9 cellular contexts compared by ENCODE assay signal in genomic region chr1:70504176-70504820, GRCh38.
A peak's percentile ranks its signal among the peaks of the same experiment; 100 is the strongest.
DNase-seq lines count a peak whose midpoint lies in the region; ATAC-seq and TF ChIP-seq lines count a peak whose summit lies in the region.
"Had no signal": no experiment of that assay in that cellular context is flagged by ENCODE, and none has a peak within 500 bp of the region (broad histone marks: within the 10 kb centered on the region; RNA-seq: fewer than 3 reads in every experiment).

No MANE protein-coding gene starts in this region.

- H3K9me2 ChIP-seq in PC-3 (replicated peaks; ENCODE audit: low read length): no peaks in the 10 kb centered on the region

- H3K4me1 Mint-ChIP-seq in activated CD8-positive, alpha-beta T cell treated with anti-CD3 and anti-CD28 coated beads for 36 hours (ENCODE audit: low read depth): no peaks in the 10 kb centered on the region
- H3K4me1 Mint-ChIP-seq in activated CD8-positive, alpha-beta T cell treated with anti-CD3 and anti-CD28 coated beads, Interleukin-2, amount 10 ng/mL, durations not matched to agents 7 days and 5 days (ENCODE audit: low read depth): no peaks in the 10 kb centered on the region
- H3K4me1 Mint-ChIP-seq in stimulated activated effector memory CD8-positive, alpha-beta T cell treated with anti-CD3 and anti-CD28 coated beads, Interleukin-12 subunit alpha, Interleukin-12 subunit beta, amount 100 ng/mL, for 72 hours: peaks cover 6% of the 10 kb centered on the region
- no peaks in the 10 kb centered on the region for H3K4me1 Mint-ChIP-seq in neural progenitor cell

- no peaks in the 10 kb centered on the region for H3K9me3 ChIP-seq in PC-3 (ENCODE audit: low read length)
- no peaks in the 10 kb centered on the region for H3K9me3 ChIP-seq in neural progenitor cell (ENCODE audit: low read depth)
- H3K9me3 ChIP-seq in ovary: no peaks in the 10 kb centered on the region

- POLR2A ChIA-PET in activated CD8-positive, alpha-beta T cell treated with anti-CD3 and anti-CD28 coated beads for 36 hours (lab: Charles Lee): no interaction called here
- POLR2A ChIA-PET in activated CD8-positive, alpha-beta T cell treated with anti-CD3 and anti-CD28 coated beads, Interleukin-2, amount 10 ng/mL, durations not matched to agents 7 days and 5 days (lab: Charles Lee): no interaction called here
- POLR2A ChIA-PET in PC-3 (lab: Charles Lee; ENCODE audit: unreplicated experiment): no interaction called here

- no TSS peak for BruUV-seq in PC-3 (replicated peaks; lab: Mats Ljungman, UMichigan)

- TF ChIP-seq POLR2A in ovary (IDR thresholded peaks at IDR 0.05): no peak

- intact Hi-C loops in activated CD8-positive, alpha-beta T cell treated with anti-CD3 and anti-CD28 coated beads for 36 hours (cut with micrococcal nuclease): no loop called here
- intact Hi-C loops in PC-3 (cut with micrococcal nuclease): no loop called here
- intact Hi-C loops in ovary (cut with DNase I): loop anchor here in 1 of 4 donors (5.0 kb wide), 1 partner anchor 367 kb away; no protein-coding TSS in a partner anchor

- H4K20me1 ChIP-seq in PC-3 (ENCODE audit: low read length): no peaks in the 10 kb centered on the region
- no peaks in the 10 kb centered on the region for H4K20me1 ChIP-seq in neural progenitor cell (ENCODE audit: low read depth)

- no peak overlapping the region for H3K27ac Mint-ChIP-seq in activated CD8-positive, alpha-beta T cell treated with anti-CD3 and anti-CD28 coated beads for 36 hours
- no peak overlapping the region for H3K27ac Mint-ChIP-seq in activated CD8-positive, alpha-beta T cell treated with anti-CD3 and anti-CD28 coated beads, Interleukin-2, amount 10 ng/mL, durations not matched to agents 7 days and 5 days
- peak overlapping the region; percentile 61 for H3K27ac Mint-ChIP-seq in stimulated activated effector memory CD8-positive, alpha-beta T cell treated with anti-CD3 and anti-CD28 coated beads, Interleukin-12 subunit alpha, Interleukin-12 subunit beta, amount 100 ng/mL, for 72 hours
- H3K27ac Mint-ChIP-seq in neural progenitor cell: no peak overlapping the region

- H3K36me3 ChIP-seq in PC-3 (ENCODE audit: low read depth, low read length): no peaks in the 10 kb centered on the region
- no peaks in the 10 kb centered on the region for H3K36me3 ChIP-seq in neural progenitor cell
- H3K36me3 ChIP-seq in ovary: no peaks in the 10 kb centered on the region

- peak; percentile 26 for DNase-seq in activated CD8-positive, alpha-beta T cell treated with anti-CD3 and anti-CD28 coated beads for 36 hours
- no peak for DNase-seq in activated CD8-positive, alpha-beta T cell treated with anti-CD3 and anti-CD28 coated beads, Interleukin-2, amount 10 ng/mL, durations not matched to agents 7 days and 5 days
- DNase-seq in PC-3 (peak; percentile 39), neural progenitor cell (ENCODE audit: low spot score) (no peak), ovary (no peak), amniotic stem cell (lab: John Stamatoyannopoulos, UW) (no peak)
- DNase-seq in stimulated activated effector memory CD8-positive, alpha-beta T cell treated with anti-CD3 and anti-CD28 coated beads, Interleukin-12 subunit alpha, Interleukin-12 subunit beta, amount 100 ng/mL, for 72 hours (ENCODE audit: low spot score in 2 of 2): peak in 1 of 2 donors; percentile 56

- WGBS in ovary, 3 donors: 81 to 86% (median 85%) methylated on average over 7 of the region's 7 CpGs

- no peaks in the 10 kb centered on the region for H3K9me3 Mint-ChIP-seq in activated CD8-positive, alpha-beta T cell treated with anti-CD3 and anti-CD28 coated beads for 36 hours
- H3K9me3 Mint-ChIP-seq in activated CD8-positive, alpha-beta T cell treated with anti-CD3 and anti-CD28 coated beads, Interleukin-2, amount 10 ng/mL, durations not matched to agents 7 days and 5 days (ENCODE audit: insufficient read depth): no peaks in the 10 kb centered on the region
- no peaks in the 10 kb centered on the region for H3K9me3 Mint-ChIP-seq in stimulated activated effector memory CD8-positive, alpha-beta T cell treated with anti-CD3 and anti-CD28 coated beads, Interleukin-12 subunit alpha, Interleukin-12 subunit beta, amount 100 ng/mL, for 72 hours
- H3K9me3 Mint-ChIP-seq in neural progenitor cell: no peaks in the 10 kb centered on the region

- peak; percentile 42 for ATAC-seq in activated CD8-positive, alpha-beta T cell treated with anti-CD3 and anti-CD28 coated beads for 36 hours
- ATAC-seq in activated CD8-positive, alpha-beta T cell treated with anti-CD3 and anti-CD28 coated beads, Interleukin-2, amount 10 ng/mL, durations not matched to agents 7 days and 5 days: no peak
- ATAC-seq in HG02678 (IDR thresholded peaks at IDR 0.05; ENCODE audit: unreplicated experiment): peak; percentile 94
- no peak for ATAC-seq in PC-3
- peak; percentile 93 for ATAC-seq in stimulated activated effector memory CD8-positive, alpha-beta T cell treated with anti-CD3 and anti-CD28 coated beads, Interleukin-12 subunit alpha, Interleukin-12 subunit beta, amount 100 ng/mL, for 72 hours

- no peak overlapping the region for H3K27ac ChIP-seq in PC-3 (ENCODE audit: low read length)
- H3K27ac ChIP-seq in neural progenitor cell: no peak overlapping the region
- H3K27ac ChIP-seq in ovary: no peak overlapping the region
- H3K27ac ChIP-seq: C4-2B had no signal

- H3K36me3 Mint-ChIP-seq in activated CD8-positive, alpha-beta T cell treated with anti-CD3 and anti-CD28 coated beads for 36 hours (ENCODE audit: low read depth): no peaks in the 10 kb centered on the region
- H3K36me3 Mint-ChIP-seq in activated CD8-positive, alpha-beta T cell treated with anti-CD3 and anti-CD28 coated beads, Interleukin-2, amount 10 ng/mL, durations not matched to agents 7 days and 5 days (ENCODE audit: low read depth): no peaks in the 10 kb centered on the region
- peaks cover 4% of the 10 kb centered on the region for H3K36me3 Mint-ChIP-seq in stimulated activated effector memory CD8-positive, alpha-beta T cell treated with anti-CD3 and anti-CD28 coated beads, Interleukin-12 subunit alpha, Interleukin-12 subunit beta, amount 100 ng/mL, for 72 hours
- no peaks in the 10 kb centered on the region for H3K36me3 Mint-ChIP-seq in neural progenitor cell

- H3K4me3 ChIP-seq in PC-3 (ENCODE audit: low read length) (no peak overlapping the region), neural progenitor cell (no peak overlapping the region), ovary (no peak overlapping the region)

- no peak for TF ChIP-seq CTCF in activated CD8-positive, alpha-beta T cell treated with anti-CD3 and anti-CD28 coated beads for 36 hours (IDR thresholded peaks at IDR 0.05)
- TF ChIP-seq CTCF in PC-3 (conservative IDR thresholded peaks at IDR 0.05; ENCODE audit: low read depth, low read length) (no peak), neural progenitor cell (IDR thresholded peaks at IDR 0.05) (no peak), ovary (IDR thresholded peaks at IDR 0.05) (no peak)

- H3K79me2 ChIP-seq in PC-3 (ENCODE audit: low read length) (no peaks in the 10 kb centered on the region), neural progenitor cell (ENCODE audit: low read depth) (no peaks in the 10 kb centered on the region)

- no peak overlapping the region for H2AFZ ChIP-seq in PC-3 (ENCODE audit: low read length)
- no peak overlapping the region for H2AFZ ChIP-seq in neural progenitor cell (replicated peaks)

- H3K9ac ChIP-seq in PC-3 (ENCODE audit: low read length): no peak overlapping the region
- H3K9ac ChIP-seq in neural progenitor cell: no peak overlapping the region

- no peaks in the 10 kb centered on the region for H3F3A ChIP-seq in PC-3 (ENCODE audit: low read length, unreplicated experiment)
- H3F3A ChIP-seq in neural progenitor cell (ENCODE audit: low read depth): no peaks in the 10 kb centered on the region

- peaks cover 17% of the 10 kb centered on the region for H3K27me3 Mint-ChIP-seq in activated CD8-positive, alpha-beta T cell treated with anti-CD3 and anti-CD28 coated beads for 36 hours
- H3K27me3 Mint-ChIP-seq in activated CD8-positive, alpha-beta T cell treated with anti-CD3 and anti-CD28 coated beads, Interleukin-2, amount 10 ng/mL, durations not matched to agents 7 days and 5 days (ENCODE audit: low read depth): peaks cover 18% of the 10 kb centered on the region
- peaks cover 4% of the 10 kb centered on the region for H3K27me3 Mint-ChIP-seq in neural progenitor cell (ENCODE audit: insufficient read depth, low read depth)

- CTCF ChIA-PET in activated CD8-positive, alpha-beta T cell treated with anti-CD3 and anti-CD28 coated beads for 36 hours (lab: Charles Lee): no interaction called here
- CTCF ChIA-PET in activated CD8-positive, alpha-beta T cell treated with anti-CD3 and anti-CD28 coated beads, Interleukin-2, amount 10 ng/mL, durations not matched to agents 7 days and 5 days (lab: Charles Lee): no interaction called here
- CTCF ChIA-PET in PC-3 (lab: Charles Lee): no interaction called here

- H3K4me1 ChIP-seq in PC-3 (ENCODE audit: insufficient read depth, low read length) (peaks cover 24% of the 10 kb centered on the region), neural progenitor cell (no peaks in the 10 kb centered on the region), ovary (ENCODE audit: insufficient read depth) (peaks cover 2% of the 10 kb centered on the region)

- TF ChIP-seq EP300 in ovary (IDR thresholded peaks at IDR 0.05): no peak

- H3K27me3 ChIP-seq in PC-3 (ENCODE audit: low read length) (no peaks in the 10 kb centered on the region), neural progenitor cell (no peaks in the 10 kb centered on the region), ovary (no peaks in the 10 kb centered on the region)

- no peak overlapping the region for H3K4me2 ChIP-seq in PC-3 (ENCODE audit: low read length)
- no peak overlapping the region for H3K4me2 ChIP-seq in neural progenitor cell

- H3K4me3 Mint-ChIP-seq in activated CD8-positive, alpha-beta T cell treated with anti-CD3 and anti-CD28 coated beads for 36 hours: no peak overlapping the region
- H3K4me3 Mint-ChIP-seq in activated CD8-positive, alpha-beta T cell treated with anti-CD3 and anti-CD28 coated beads, Interleukin-2, amount 10 ng/mL, durations not matched to agents 7 days and 5 days: no peak overlapping the region
- no peak overlapping the region for H3K4me3 Mint-ChIP-seq in stimulated activated effector memory CD8-positive, alpha-beta T cell treated with anti-CD3 and anti-CD28 coated beads, Interleukin-12 subunit alpha, Interleukin-12 subunit beta, amount 100 ng/mL, for 72 hours
- no peak overlapping the region for H3K4me3 Mint-ChIP-seq in neural progenitor cell

Comparison
In these comparisons a context has a peak if more than half of its experiments do, and no peak if none do; other contexts are left out.
1. ATAC-seq: peak in activated CD8-positive, alpha-beta T cell treated with anti-CD3 and anti-CD28 coated beads for 36 hours (single experiment), HG02678 (single experiment) and stimulated activated effector memory CD8-positive, alpha-beta T cell treated with anti-CD3 and anti-CD28 coated beads, Interleukin-12 subunit alpha, Interleukin-12 subunit beta, amount 100 ng/mL, for 72 hours (single experiment); none in activated CD8-positive, alpha-beta T cell treated with anti-CD3 and anti-CD28 coated beads, Interleukin-2, amount 10 ng/mL, durations not matched to agents 7 days and 5 days (single experiment) and PC-3 (single experiment).
2. DNase-seq: peak in activated CD8-positive, alpha-beta T cell treated with anti-CD3 and anti-CD28 coated beads for 36 hours (single experiment) and PC-3 (single experiment); none in activated CD8-positive, alpha-beta T cell treated with anti-CD3 and anti-CD28 coated beads, Interleukin-2, amount 10 ng/mL, durations not matched to agents 7 days and 5 days (single experiment), neural progenitor cell (single experiment), ovary (0 of 5) and amniotic stem cell (single experiment).